Comparison of ENCODE assay signal across 1 cellular context in the genomic region with DNA sequence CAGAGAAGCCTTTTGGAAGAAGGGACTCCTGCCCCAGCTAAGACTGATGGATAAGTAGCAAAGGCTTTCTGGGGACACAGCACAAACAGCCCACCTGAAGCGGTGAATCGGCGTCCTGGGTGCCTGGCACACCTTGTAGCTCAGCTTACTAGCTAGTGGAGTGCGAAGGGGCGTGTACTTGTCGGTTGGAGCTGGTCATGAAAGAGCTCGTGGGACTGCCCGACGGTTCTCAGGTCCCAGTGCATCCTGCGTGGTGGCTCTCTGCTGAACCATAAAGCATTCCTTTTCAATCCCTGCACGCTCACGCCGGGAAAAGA.
TF ChIP-seq lines count a peak whose summit lies in the region.

No MANE protein-coding gene starts in this region.

TF ChIP-seq in H1, 55 proteins besides CTCF, POLR2A, EP300 and RAD21:
- no peak for TF ChIP-seq MAFK (IDR thresholded peaks at IDR 0.05; ENCODE audit: low read depth, low read length)
- no peak for TF ChIP-seq JUN (IDR thresholded peaks at IDR 0.05; ENCODE audit: low read depth, low read length)
- TF ChIP-seq ASH2L (IDR thresholded peaks at IDR 0.05; ENCODE audit: low read length) = no peak
- no peak for TF ChIP-seq NANOG (IDR thresholded peaks at IDR 0.05; ENCODE audit: insufficient read depth, low read depth, low read length, poor library complexity, severe bottlenecking)
- no peak for TF ChIP-seq TCF12 (IDR thresholded peaks at IDR 0.05; ENCODE audit: low read depth, low read length)
- TF ChIP-seq SIRT6 (IDR thresholded peaks at IDR 0.05; ENCODE audit: low read length) = no peak
- no peak for TF ChIP-seq POU5F1 (IDR thresholded peaks at IDR 0.05; ENCODE audit: low read depth, low read length)
